22 cellular contexts compared by ENCODE assay signal in the genomic region with DNA sequence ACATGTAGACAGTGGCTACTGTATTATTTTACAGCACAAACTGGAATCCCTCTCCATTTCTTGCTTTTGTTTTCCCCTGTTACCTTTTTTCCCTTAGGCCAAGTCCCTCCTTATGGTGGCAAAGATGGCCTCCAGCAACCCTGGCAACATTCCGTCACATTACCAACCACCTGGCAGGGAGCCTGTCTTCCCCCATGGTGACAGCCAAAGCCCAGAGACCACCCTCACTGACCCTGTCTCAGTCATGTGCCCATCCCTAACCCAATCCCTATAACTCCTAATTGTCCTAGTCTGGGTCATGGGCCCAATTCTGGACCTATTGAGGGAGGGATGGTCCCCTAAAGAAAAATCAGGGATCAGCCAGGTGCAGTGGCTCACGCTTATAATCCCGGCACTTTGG.
"Had no signal": no experiment of that assay in that cellular context is flagged by ENCODE, and none has a peak within 500 bp of the region (broad histone marks: within the 10 kb centered on the region; RNA-seq: fewer than 3 reads in every experiment).

No MANE protein-coding gene starts in this region.

- H3K27me3 ChIP-seq: cardiac muscle cell, dorsolateral prefrontal cortex, left lung, tibial artery, uterus had no signal

- H3K36me3 ChIP-seq: cardiac muscle cell, left lung, tibial artery, uterus had no signal

- ATAC-seq: activated T-helper 17 cell treated with anti-CD3 and anti-CD28 coated beads, Interleukin-2, amount 50 U/mL, for 72 hours; left lung; naive thymus-derived CD8-positive, alpha-beta T cell had no signal

- H3K4me1 ChIP-seq: uterus had no signal

- H3K27ac Mint-ChIP-seq: activated naive CD8-positive, alpha-beta T cell treated with anti-CD3 and anti-CD28 coated beads for 36 hours; activated T-helper 17 cell treated with anti-CD3 and anti-CD28 coated beads, Interleukin-2, amount 50 U/mL, for 72 hours; endodermal cell; memory B cell had no signal

- H3K9me3 Mint-ChIP-seq: activated naive CD8-positive, alpha-beta T cell treated with anti-CD3 and anti-CD28 coated beads for 36 hours; activated T-helper 17 cell treated with anti-CD3 and anti-CD28 coated beads, Interleukin-2, amount 50 U/mL, for 72 hours; endodermal cell; memory B cell; naive thymus-derived CD8-positive, alpha-beta T cell had no signal

- DNase-seq: activated CD4-positive, alpha-beta T cell treated with anti-CD3 and anti-CD28 coated beads, Interleukin-2, amount 50 U/mL, for 4 hours; activated naive CD4-positive, alpha-beta T cell; activated naive CD8-positive, alpha-beta T cell treated with anti-CD3 and anti-CD28 coated beads for 36 hours; activated T-cell treated with anti-CD3 and anti-CD28 coated beads, Interleukin-2, amount 50 U/mL, for 1 hour; amniotic stem cell; dorsolateral prefrontal cortex; endodermal cell; erythroblast; kidney; left lung; naive thymus-derived CD8-positive, alpha-beta T cell; stimulated activated CD4-positive, alpha-beta T cell treated with anti-CD3 and anti-CD28 coated beads, Interleukin-12 subunit alpha, Interleukin-12 subunit beta, amount 100 ng/mL, for 4 hours; stimulated activated CD4-positive, alpha-beta T cell treated with anti-CD3 and anti-CD28 coated beads, Interleukin-1b, Interleukin-23, amount 100 ng/mL, for 48 hours; stimulated activated CD8-positive, alpha-beta memory T cell treated with anti-CD3 and anti-CD28 coated beads, Interleukin-4, amount 100 ng/mL, for 48 hours; stimulated activated naive CD4-positive, alpha-beta T cell treated with Interleukin-2 at 50 U/mL for 16 hours; substantia nigra; SW 1271; tibial artery; uterus had no signal

- H3K4me1 Mint-ChIP-seq: activated naive CD8-positive, alpha-beta T cell treated with anti-CD3 and anti-CD28 coated beads for 36 hours; activated T-helper 17 cell treated with anti-CD3 and anti-CD28 coated beads, Interleukin-2, amount 50 U/mL, for 72 hours; memory B cell; naive thymus-derived CD8-positive, alpha-beta T cell had no signal

- H3K36me3 Mint-ChIP-seq: activated naive CD8-positive, alpha-beta T cell treated with anti-CD3 and anti-CD28 coated beads for 36 hours; memory B cell; naive thymus-derived CD8-positive, alpha-beta T cell had no signal

- H3K27me3 Mint-ChIP-seq: activated naive CD8-positive, alpha-beta T cell treated with anti-CD3 and anti-CD28 coated beads for 36 hours; activated T-helper 17 cell treated with anti-CD3 and anti-CD28 coated beads, Interleukin-2, amount 50 U/mL, for 72 hours; memory B cell had no signal

- H3K4me3 ChIP-seq: cardiac muscle cell, dorsolateral prefrontal cortex, left lung, tibial artery, uterus had no signal

- H3K27ac ChIP-seq: cardiac muscle cell, dorsolateral prefrontal cortex, left lung, tibial artery, uterus had no signal

- H3K4me3 Mint-ChIP-seq: activated naive CD8-positive, alpha-beta T cell treated with anti-CD3 and anti-CD28 coated beads for 36 hours; activated T-helper 17 cell treated with anti-CD3 and anti-CD28 coated beads, Interleukin-2, amount 50 U/mL, for 72 hours; endodermal cell; memory B cell; naive thymus-derived CD8-positive, alpha-beta T cell had no signal

- H3K9me3 ChIP-seq: left lung, tibial artery, uterus had no signal
